33 cellular contexts compared by ENCODE assay signal in genomic region chr19:3102239-3103140, GRCh38. TPM values are rescaled to one million over a fixed set of nuclear protein-coding genes. Genes with fewer than 3 reads are reported as not detected.
"Had no signal": no experiment of that assay in that cellular context is flagged by ENCODE, and none has a peak within 500 bp of the region (broad histone marks: within the 10 kb centered on the region; RNA-seq: fewer than 3 reads in every experiment).

No MANE protein-coding gene starts in this region.

- H3K4me3 Mint-ChIP-seq: activated CD4-positive, alpha-beta memory T cell treated with anti-CD3 and anti-CD28 coated beads, Interleukin-2, amount 10 ng/mL, durations not matched to agents 7 days and 5 days; activated CD4-positive, alpha-beta T cell treated with anti-CD3 and anti-CD28 coated beads, Interleukin-2, amount 10 ng/mL, durations not matched to agents 24 days and 14 days; activated T-cell treated with anti-CD3 and anti-CD28 coated beads, Interleukin-2, amount 50 U/mL, for 24 hours; activated T-helper 17 cell treated with anti-CD3 and anti-CD28 coated beads, Interleukin-2, amount 50 U/mL, for 72 hours; central memory CD8-positive, alpha-beta T cell; immature natural killer cell; nephron; stimulated activated memory B cell treated with anti-CD40 and anti-IgM and Interleukin-4, amounts not matched to agents 10 μg/mL and 1 μg/mL and 100 μg/mL, for 72 hours; T-helper 17 cell had no signal

- H3K27ac Mint-ChIP-seq: activated CD4-positive, alpha-beta memory T cell treated with anti-CD3 and anti-CD28 coated beads, Interleukin-2, amount 10 ng/mL, durations not matched to agents 7 days and 5 days; activated CD4-positive, alpha-beta T cell treated with anti-CD3 and anti-CD28 coated beads, Interleukin-2, amount 10 ng/mL, durations not matched to agents 24 days and 14 days; activated naive CD4-positive, alpha-beta T cell treated with anti-CD3 and anti-CD28 coated beads, Interleukin-2, amount 50 U/mL, for 72 hours; activated T-cell treated with anti-CD3 and anti-CD28 coated beads, Interleukin-2, amount 50 U/mL, for 24 hours; activated T-helper 17 cell treated with anti-CD3 and anti-CD28 coated beads, Interleukin-2, amount 50 U/mL, for 72 hours; immature natural killer cell; nephron; stimulated activated memory B cell treated with anti-CD40 and anti-IgM and Interleukin-4, amounts not matched to agents 10 μg/mL and 1 μg/mL and 100 μg/mL, for 72 hours; T-helper 17 cell had no signal

- H3K36me3 ChIP-seq: esophagus muscularis mucosa, heart left ventricle, neutrophil, ovary, sigmoid colon, thyroid gland had no signal

- H3K9me3 ChIP-seq: esophagus muscularis mucosa, heart left ventricle, mucosa of descending colon, neutrophil, ovary, sigmoid colon, stomach, thyroid gland had no signal

- H3K4me1 ChIP-seq: foreskin keratinocyte had no signal

- H3K27me3 ChIP-seq: esophagus muscularis mucosa, foreskin keratinocyte, ovary, sigmoid colon, stomach, thyroid gland had no signal

- FAIRE-seq: bronchial epithelial cell, small intestine, urothelium cell line had no signal

- DNase-seq: activated CD4-positive, alpha-beta memory T cell treated with anti-CD3 and anti-CD28 coated beads, Interleukin-2, amount 10 ng/mL, durations not matched to agents 7 days and 5 days; activated CD4-positive, alpha-beta T cell treated with anti-CD3 and anti-CD28 coated beads, Interleukin-2, amount 10 ng/mL, durations not matched to agents 24 days and 14 days; activated CD4-positive, CD25-positive, alpha-beta regulatory T cell treated with anti-CD3 and anti-CD28 coated beads, Interleukin-2, amount 50 U/mL, for 72 hours; activated CD8-positive, alpha-beta memory T cell treated with anti-CD3 and anti-CD28 coated beads, Interleukin-2, amount 50 U/mL, for 48 hours; activated T-cell treated with anti-CD3 and anti-CD28 coated beads, Interleukin-2, amount 50 U/mL, for 24 hours; dermis blood vessel endothelial cell; effector CD4-positive, alpha-beta T cell; foreskin keratinocyte; hypothalamus; immature natural killer cell; mucosa of descending colon; sigmoid colon; small intestine; stimulated activated CD4-positive, alpha-beta T cell treated with anti-CD3 and anti-CD28 coated beads, Interleukin-4, amount 100 ng/mL, for 24 hours; stomach; T-helper 17 cell; T1000; thyroid gland had no signal

- H3K27ac ChIP-seq: foreskin keratinocyte, neutrophil, ovary, thyroid gland had no signal

- ATAC-seq: activated T-helper 17 cell treated with anti-CD3 and anti-CD28 coated beads, Interleukin-2, amount 50 U/mL, for 72 hours; foreskin keratinocyte; heart left ventricle; left lobe of liver; mucosa of descending colon; stimulated activated memory B cell treated with anti-CD40 and anti-IgM and Interleukin-4, amounts not matched to agents 10 μg/mL and 1 μg/mL and 100 μg/mL, for 72 hours had no signal

- H3K9me3 Mint-ChIP-seq: activated CD4-positive, alpha-beta memory T cell treated with anti-CD3 and anti-CD28 coated beads, Interleukin-2, amount 10 ng/mL, durations not matched to agents 7 days and 5 days; activated CD4-positive, alpha-beta T cell treated with anti-CD3 and anti-CD28 coated beads, Interleukin-2, amount 10 ng/mL, durations not matched to agents 24 days and 14 days; activated naive CD4-positive, alpha-beta T cell treated with anti-CD3 and anti-CD28 coated beads, Interleukin-2, amount 50 U/mL, for 72 hours; activated T-cell treated with anti-CD3 and anti-CD28 coated beads, Interleukin-2, amount 50 U/mL, for 24 hours; activated T-helper 17 cell treated with anti-CD3 and anti-CD28 coated beads, Interleukin-2, amount 50 U/mL, for 72 hours; central memory CD8-positive, alpha-beta T cell; immature natural killer cell; nephron; stimulated activated memory B cell treated with anti-CD40 and anti-IgM and Interleukin-4, amounts not matched to agents 10 μg/mL and 1 μg/mL and 100 μg/mL, for 72 hours had no signal

- H3K4me3 ChIP-seq: esophagus muscularis mucosa, heart left ventricle, lung, mucosa of descending colon, ovary, sigmoid colon, stomach, thyroid gland had no signal

- H3K36me3 Mint-ChIP-seq: activated naive CD4-positive, alpha-beta T cell treated with anti-CD3 and anti-CD28 coated beads, Interleukin-2, amount 50 U/mL, for 72 hours; immature natural killer cell; stimulated activated memory B cell treated with anti-CD40 and anti-IgM and Interleukin-4, amounts not matched to agents 10 μg/mL and 1 μg/mL and 100 μg/mL, for 72 hours had no signal

RNA-seq across cellular contexts. Expression of gene GNA15, which starts 33.3 kb away (rescaled TPM):
- total RNA-seq: progenitor cell of endocrine pancreas, renal cortical epithelial cell had no signal
